ENCODE assay signal across 18 cellular contexts in genomic region chr22:44693145-44693544, GRCh38. TPM values are rescaled to one million over a fixed set of nuclear protein-coding genes. Genes with fewer than 3 reads are reported as not detected.
DNase-seq lines count a peak whose midpoint lies in the region; ATAC-seq, FAIRE-seq and TF ChIP-seq lines count a peak whose summit lies in the region.
"Had no signal": no experiment of that assay in that cellular context is flagged by ENCODE, and none has a peak within 500 bp of the region (broad histone marks: within the 10 kb centered on the region; RNA-seq: fewer than 3 reads in every experiment).

No MANE protein-coding gene starts in this region.

- 82% methylated on average over 3 of the region's 4 CpGs for WGBS in K562 (ENCODE audit: insufficient coverage, low coverage, missing lambda C conversion rate)
- 100% methylated on average over 1 of the region's 4 CpGs for WGBS in suprapubic skin

- FAIRE-seq in K562 (lab: Jason Lieb, UNC): no peak
- FAIRE-seq: GM12892, H1 had no signal

- H3K27ac ChIP-seq in K562 (ENCODE audit: extremely low read depth, low read depth, low read length) (peak overlapping the region; percentile 30; the same call in 1 of the 3 replicates), suprapubic skin (peak overlapping the region; percentile 14)
- H3K27ac ChIP-seq: 22Rv1, HL-60 had no signal

- peaks cover 18% of the 10 kb centered on the region for H4K20me1 ChIP-seq in K562 (replicated peaks; ENCODE audit: control insufficient read depth, insufficient read depth, low read length)

- H3K27me3 ChIP-seq in K562 (ENCODE audit: control insufficient read depth in 2 of 2, insufficient read depth in 2 of 2, low read length in 2 of 2): no peaks in the 10 kb centered on the region
- no peaks in the 10 kb centered on the region for H3K27me3 ChIP-seq in suprapubic skin

- TF ChIP-seq POLR2A in K562 (conservative IDR thresholded peaks at IDR 0.05): no peak
- no peak for TF ChIP-seq POLR2A in suprapubic skin (IDR thresholded peaks at IDR 0.05)

- no peak for TF ChIP-seq RAD21 in K562 (CRISPR knock-in tag; conservative IDR thresholded peaks at IDR 0.05 in 1 of 2, IDR thresholded peaks at IDR 0.05 in 1 of 2)

- H3K9me3 ChIP-seq in K562 (replicated peaks; ENCODE audit: control insufficient read depth, insufficient read depth, low read depth, low read length) (no peaks in the 10 kb centered on the region), suprapubic skin (no peaks in the 10 kb centered on the region)

- peaks cover 6% of the 10 kb centered on the region; the same call in 1 of the 3 replicates for H3K36me3 ChIP-seq in K562 (ENCODE audit: control insufficient read depth, insufficient read depth, low read length)
- H3K36me3 ChIP-seq in suprapubic skin: no peaks in the 10 kb centered on the region

- TF ChIP-seq CTCF in K562 (IDR thresholded peaks at IDR 0.05 in 2 of 3, conservative IDR thresholded peaks at IDR 0.05 in 1 of 3; ENCODE audit: insufficient read depth in 2 of 3, low read depth in 1 of 3, low read length in 3 of 3) (no peak), suprapubic skin (IDR thresholded peaks at IDR 0.05) (no peak)

- no peaks in the 10 kb centered on the region for H3K9me1 ChIP-seq in K562 (ENCODE audit: control insufficient read depth, insufficient read depth, low read length)

- intact Hi-C loops in K562 (cut with micrococcal nuclease): no loop called here

- CTCF ChIA-PET in K562 (lab: Yijun Ruan, JAX; ENCODE audit: low intra/inter-chr PET ratio): no interaction called here

- DNase-seq in DMS53 (lab: John Stamatoyannopoulos, UW): peak; percentile 67
- no peak for DNase-seq in DMS53 treated with DMSO at 0.1 percent for 48 hours (lab: John Stamatoyannopoulos, UW; ENCODE audit: unreplicated experiment)
- DNase-seq in HT1080 (ENCODE audit: low read depth): peak; percentile 28
- DNase-seq in K562 (ENCODE audit: extremely low read depth in 1 of 4, low spot score in 3 of 4): no peak
- DNase-seq in suprapubic skin (ENCODE audit: low spot score in 2 of 2): no peak
- DNase-seq in COR-L47 (lab: John Stamatoyannopoulos, UW): no peak
- DNase-seq: CD8-positive, alpha-beta memory T cell; DND-41; GDM1; HCEC 1CT had no signal

- H3K4me3 ChIP-seq in K562 (no peak overlapping the region), suprapubic skin (no peak overlapping the region)

- H3K79me2 ChIP-seq in K562 (ENCODE audit: control insufficient read depth, insufficient read depth, low read length): peaks cover 24% of the 10 kb centered on the region

- in situ Hi-C loops in K562 (cut with MboI): no loop called here

- ATAC-seq in K562: peak; percentile 52
- ATAC-seq in GM19397 (IDR thresholded peaks at IDR 0.05; ENCODE audit: unreplicated experiment): no peak
- no peak for ATAC-seq in HG02885 (IDR thresholded peaks at IDR 0.05; ENCODE audit: poor library complexity, unreplicated experiment)

- H3K9ac ChIP-seq in K562 (ENCODE audit: insufficient read depth in 1 of 2, low read depth in 2 of 2, low read length in 2 of 2): no peak overlapping the region

- peaks cover 6 to 25% of the 10 kb centered on the region in 2 experiments; a peak in 3 of 5 replicates for H3K4me1 ChIP-seq in K562 (replicated peaks in 1 of 2; ENCODE audit: control insufficient read depth in 2 of 2, insufficient read depth in 2 of 2, low read length in 2 of 2)
- peaks cover 21% of the 10 kb centered on the region for H3K4me1 ChIP-seq in suprapubic skin

- TF ChIP-seq EP300 in K562 (IDR thresholded peaks at IDR 0.05; ENCODE audit: low read length) (no peak), suprapubic skin (IDR thresholded peaks at IDR 0.05) (no peak)

- H3K4me2 ChIP-seq in K562 (ENCODE audit: insufficient read depth, low read length): no peak overlapping the region

- no TSS peak for BruUV-seq in K562 (replicated peaks; lab: Mats Ljungman, UMichigan)

- H2AFZ ChIP-seq in K562 (ENCODE audit: low read depth, low read length): no peak overlapping the region

- POLR2A ChIA-PET in K562 (lab: Yijun Ruan, JAX): no interaction called here

TF ChIP-seq in K562, 482 proteins besides CTCF, POLR2A, EP300 and RAD21 (continues in another document):
- TF ChIP-seq ZNF263 (CRISPR knock-in tag; IDR thresholded peaks at IDR 0.05; ENCODE audit: borderline replicate concordance): 0 out of 2 replicates have a peak, but pooled peaks have one; percentile 28
- TF ChIP-seq TRIM24 (IDR thresholded peaks at IDR 0.05): peak in 1 of 2 experiments; percentile 50; a peak in 1 of 4 replicates
- 0 out of 2 replicates have a peak, but pooled peaks have one; percentile 14 for TF ChIP-seq SMARCE1 (IDR thresholded peaks at IDR 0.05)
- TF ChIP-seq ZNF507 (tag; conservative IDR thresholded peaks at IDR 0.05): no peak
- TF ChIP-seq ZNF316 (IDR thresholded peaks at IDR 0.05): 0 out of 2 replicates have a peak, but pooled peaks have one; percentile 1
- TF ChIP-seq ZNF830 (CRISPR knock-in tag; IDR thresholded peaks at IDR 0.05): no peak
- TF ChIP-seq POLR2B (IDR thresholded peaks at IDR 0.05; ENCODE audit: low read depth, partially characterized antibody): no peak
- peak; percentile 30; the same call in 1 of the 2 replicates for TF ChIP-seq FOSL1 (tag; conservative IDR thresholded peaks at IDR 0.05)
- peak in 1 of 2 experiments; percentile 64; a peak in 2 of 4 replicates for TF ChIP-seq KDM1A (IDR thresholded peaks at IDR 0.05)
- peak; percentile 67 for TF ChIP-seq ATF3 (IDR thresholded peaks at IDR 0.05)
- TF ChIP-seq ATF3 (CRISPR knock-in tag; conservative IDR thresholded peaks at IDR 0.05): no peak
- TF ChIP-seq DPF2 (IDR thresholded peaks at IDR 0.05): peak; percentile 46; the same call in 1 of the 2 replicates

RNA-seq across cellular contexts. Expression of gene PRR5, which starts 8.9 kb away (rescaled TPM):
- total RNA-seq in HT1080 (2014; rRNA removed; shearing (Covaris generic)): 1.3 and 1.8 TPM in 2 replicates
- polyA plus RNA-seq in HT1080 (2015; cell fraction: cytosol; rRNA removed): 3.5 and 3.9 TPM in 2 replicates
- polyA plus RNA-seq in HT1080 (2015; cell fraction: nucleus; rRNA removed): 3.9 and 4.5 TPM in 2 replicates
- total RNA-seq in K562 (2011; cell fraction: chromatin; rRNA removed; ENCODE audit: low replicate concordance): 27.6 and 71.3 TPM in 2 replicates
- total RNA-seq in K562 (2011; cell fraction: nucleolus; rRNA removed): 52.4 and 59.9 TPM in 2 replicates
- 38.4 and 39.2 TPM in 2 replicates for total RNA-seq in K562 (2011; cell fraction: nucleoplasm; rRNA removed)
- total RNA-seq in K562 (2014; rRNA removed) (13.3 and 18.4 TPM in 2 replicates), K562 (2014; rRNA removed; fragmentation: Illumina TruSeq; extraction: Trizol) (3.1 and 4.6 TPM in 2 replicates), K562 (2015; rRNA removed; fragmentation: Illumina TruSeq; extraction: Trizol) (7.5 and 9.5 TPM in 2 replicates), K562 (2021) (21.0 and 26.2 TPM in 2 replicates), suprapubic skin (10 to 100 TPM; 14.9 to 25.0 (median 20.4) TPM)
- polyA plus RNA-seq in K562 (2011; rRNA removed) (10.1 and 14.5 TPM in 2 replicates), K562 (2014; fragmentation: Illumina TruSeq; extraction: Trizol) (6.6 and 9.5 TPM in 2 replicates), K562 (2014; fragmentation: Nextera tagmentation; extraction: Ambion mirVana) (under 1 TPM; 0.13 to 0.49 TPM), K562 (2014; rRNA removed) (18.6 and 20.3 TPM in 2 replicates)
- polyA plus RNA-seq in K562 (2011; cell fraction: cytosol; rRNA removed): 14.2 and 35.6 TPM in 2 replicates
- polyA plus RNA-seq in K562 (2011; cell fraction: nucleus; rRNA removed): 22.8 and 38.7 TPM in 2 replicates
- 10.9 and 11.6 TPM in 2 replicates for polyA plus RNA-seq in K562 (2012)
- 9.7 and 11.6 TPM in 2 replicates for polyA minus RNA-seq in K562 (2011; rRNA and poly(A)+ RNA removed)
- 14.1 and 21.0 TPM in 2 replicates for polyA minus RNA-seq in K562 (2011; cell fraction: cytosol; rRNA and poly(A)+ RNA removed)
- polyA minus RNA-seq in K562 (2011; cell fraction: nucleus; rRNA and poly(A)+ RNA removed): 22.3 and 30.8 TPM in 2 replicates

RNA-seq across cellular contexts. Expression of gene ARHGAP8, which starts 59.2 kb away (rescaled TPM):
- total RNA-seq in HT1080 (2014; rRNA removed; shearing (Covaris generic)): not detected in 2 replicates
- polyA plus RNA-seq in HT1080 (2015; cell fraction: cytosol; rRNA removed): not detected in 2 replicates
- not detected in 2 replicates for polyA plus RNA-seq in HT1080 (2015; cell fraction: nucleus; rRNA removed)
- total RNA-seq in K562 (2011; cell fraction: chromatin; rRNA removed; ENCODE audit: low replicate concordance): 8.0 and 13.9 TPM in 2 replicates
- 5.8 and 7.1 TPM in 2 replicates for total RNA-seq in K562 (2011; cell fraction: nucleolus; rRNA removed)
- total RNA-seq in K562 (2011; cell fraction: nucleoplasm; rRNA removed): 7.0 and 9.0 TPM in 2 replicates
- total RNA-seq in K562 (2014; rRNA removed): 0.36 and 0.78 TPM in 2 replicates
- total RNA-seq in K562 (2014; rRNA removed; fragmentation: Illumina TruSeq; extraction: Trizol): 0.26 and 0.62 TPM in 2 replicates
- 0.30 and 0.43 TPM in 2 replicates for total RNA-seq in K562 (2015; rRNA removed; fragmentation: Illumina TruSeq; extraction: Trizol)
- total RNA-seq in K562 (2021): 1.5 and 2.2 TPM in 2 replicates
- 0.77 and 1.5 TPM in 2 replicates for polyA plus RNA-seq in K562 (2011; rRNA removed)
- polyA plus RNA-seq in K562 (2011; cell fraction: cytosol; rRNA removed): 1.2 and 1.3 TPM in 2 replicates
- 2.4 and 3.8 TPM in 2 replicates for polyA plus RNA-seq in K562 (2011; cell fraction: nucleus; rRNA removed)
- 0.48 and 1.4 TPM in 2 replicates for polyA plus RNA-seq in K562 (2012)
- polyA plus RNA-seq in K562 (2014; fragmentation: Illumina TruSeq; extraction: Trizol): 0.74 and 0.75 TPM in 2 replicates
- polyA plus RNA-seq in K562 (2014; fragmentation: Nextera tagmentation; extraction: Ambion mirVana): under 1 TPM; 0.15 to 0.18 TPM
- polyA plus RNA-seq in K562 (2014; rRNA removed): 1.1 and 1.5 TPM in 2 replicates
- polyA minus RNA-seq in K562 (2011; rRNA and poly(A)+ RNA removed): 0.18 and 0.42 TPM in 2 replicates
- not detected in 2 replicates for polyA minus RNA-seq in K562 (2011; cell fraction: cytosol; rRNA and poly(A)+ RNA removed)
- 0.54 and 1.4 TPM in 2 replicates for polyA minus RNA-seq in K562 (2011; cell fraction: nucleus; rRNA and poly(A)+ RNA removed)
- total RNA-seq in suprapubic skin: 1 to 10 TPM; 1.5 to 6.9 (median 4.2) TPM
- total RNA-seq: A673 had no signal
- polyA plus RNA-seq: CD8-positive, alpha-beta memory T cell; IgD-negative memory B cell had no signal

Comparison
In these comparisons a context has a peak if more than half of its experiments do, and no peak if none do; other contexts are left out.
1. DNase-seq: peak in DMS53 (single experiment) and HT1080 (single experiment); none in DMS53 treated with DMSO at 0.1 percent for 48 hours (single experiment), K562 (0 of 4), suprapubic skin (0 of 2) and COR-L47 (single experiment).